In the genomic region with DNA sequence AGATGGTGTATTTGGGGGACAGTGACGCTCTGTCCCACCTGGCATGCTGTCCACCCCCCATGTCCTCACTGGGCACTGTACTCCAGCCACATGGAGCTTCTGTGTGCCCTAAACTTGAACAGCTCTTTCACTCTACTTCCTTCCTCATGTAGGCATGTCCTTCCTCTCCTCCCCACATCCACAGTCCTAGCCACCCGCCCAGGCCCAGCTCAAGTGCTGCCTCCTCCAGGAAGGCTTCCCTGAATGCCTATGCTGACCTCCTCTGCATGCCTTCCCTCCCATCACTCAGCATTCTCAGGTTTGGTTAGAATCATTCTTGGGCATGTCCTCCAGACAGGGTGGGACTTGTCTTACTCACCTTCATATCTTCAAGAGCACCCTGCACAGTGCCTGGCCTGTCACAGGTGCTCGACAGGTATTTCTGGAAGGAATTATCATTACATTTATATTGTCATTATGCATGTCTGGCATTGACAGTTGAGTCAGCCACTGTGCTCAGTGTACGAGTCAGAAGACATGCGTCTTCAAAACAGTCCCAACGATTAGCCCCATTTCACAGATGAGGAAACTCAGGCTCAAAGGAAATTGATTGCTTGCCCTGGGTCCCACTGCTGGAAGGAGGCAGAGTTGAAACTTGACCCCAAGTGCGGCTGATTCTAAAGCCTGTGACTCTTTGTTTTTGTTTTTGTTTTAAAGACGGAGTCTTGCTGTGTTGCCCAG, we compare ENCODE assay signal across 16 cellular contexts. TPM values are rescaled to one million over a fixed set of nuclear protein-coding genes. Genes with fewer than 3 reads are reported as not detected.
DNase-seq lines count a peak whose midpoint lies in the region; ATAC-seq and TF ChIP-seq lines count a peak whose summit lies in the region.
"Had no signal": no experiment of that assay in that cellular context is flagged by ENCODE, and none has a peak within 500 bp of the region (broad histone marks: within the 10 kb centered on the region; RNA-seq: fewer than 3 reads in every experiment).

No MANE protein-coding gene starts in this region.

- H3K4me1 Mint-ChIP-seq in activated CD8-positive, alpha-beta memory T cell treated with anti-CD3 and anti-CD28 coated beads, Interleukin-2, amount 10 ng/mL, durations not matched to agents 7 days and 5 days: peaks cover 60% of the 10 kb centered on the region
- H3K4me1 Mint-ChIP-seq in T-cell: peaks cover 64 to 76% (median 66%) of the 10 kb centered on the region in 3 donors

- intact Hi-C loops in left ventricle myocardium inferior (cut with micrococcal nuclease): no loop called here

- DNase-seq in activated CD8-positive, alpha-beta memory T cell treated with anti-CD3 and anti-CD28 coated beads, Interleukin-2, amount 10 ng/mL, durations not matched to agents 7 days and 5 days: no peak
- no peak for DNase-seq in activated CD8-positive, alpha-beta memory T cell treated with anti-CD3 and anti-CD28 coated beads, Interleukin-2, amount 50 U/mL, for 4 hours
- DNase-seq in T-cell (no peak), left ventricle myocardium inferior (no peak), HEK293T (ENCODE audit: extremely low spot score) (no peak)
- no peak for DNase-seq in stimulated activated naive CD4-positive, alpha-beta T cell treated with Interleukin-2 at 50 U/mL for 16 hours (lab: John Stamatoyannopoulos, UW)
- DNase-seq: dermis blood vessel endothelial cell; DMS79 treated with DMSO at 0.1 percent for 48 hours; GM23248; MV-4-11; NCI-H2227 treated with DMSO at 0.1 percent for 48 hours; stimulated activated CD4-positive, alpha-beta T cell treated with anti-CD3 and anti-CD28 coated beads, Interleukin-12 subunit alpha, Interleukin-12 subunit beta, amount 100 ng/mL, for 4 hours had no signal

- POLR2A ChIA-PET in T-cell (lab: Charles Lee) (interaction anchor here (0.5 to 2.3 kb wide), 3 partner anchors 28 to 73 kb away, joined by 3 to 26 read pairs (median 6); partner anchors contain the start of genes TOB1 (in 1 of the 2) and WFIKKN2 (in 1 of the 2)), HEK293T (lab: Yijun Ruan, JAX) (interaction anchor here (6.9 kb wide), 1 partner anchor 42 kb away, joined by 60 read pairs; the partner anchor contains the start of gene TOB1)

- no peaks in the 10 kb centered on the region for H3K9me3 ChIP-seq in left ventricle myocardium inferior (replicated peaks)
- no peaks in the 10 kb centered on the region for H3K9me3 ChIP-seq in skeletal muscle tissue (ENCODE audit: control insufficient read depth in 3 of 3, low read length in 3 of 3)

- H3K27ac ChIP-seq in left ventricle myocardium inferior (replicated peaks): peak overlapping the region; percentile 91
- peak overlapping the region; percentile 71 for H3K27ac ChIP-seq in skeletal muscle tissue (ENCODE audit: low read depth, low read length)
- H3K27ac ChIP-seq: GM23248, PC-9 had no signal

- CTCF ChIA-PET in activated CD8-positive, alpha-beta memory T cell treated with anti-CD3 and anti-CD28 coated beads, Interleukin-2, amount 10 ng/mL, durations not matched to agents 7 days and 5 days (lab: Charles Lee): interaction anchor here (0.6 to 2.0 kb wide), 4 partner anchors 12 to 56 kb away, joined by 3 to 4 read pairs (median 3); no protein-coding TSS in a partner anchor
- CTCF ChIA-PET in T-cell (lab: Charles Lee) (interaction anchor here in 1 of 2 donors (0.8 to 1.7 kb wide), 3 partner anchors 41 to 56 kb away, joined by 3 to 5 read pairs (median 4); partner anchors contain the start of gene TOB1), HEK293T (lab: Yijun Ruan, JAX) (no interaction called here)

- H3K9ac ChIP-seq in skeletal muscle tissue (ENCODE audit: low read depth in 1 of 3, low read length in 3 of 3): peak overlapping the region in 1 of 3 donors; percentile 57
- H3K9ac ChIP-seq: GM23248 had no signal

- no peaks in the 10 kb centered on the region for H3K9me3 Mint-ChIP-seq in activated CD8-positive, alpha-beta memory T cell treated with anti-CD3 and anti-CD28 coated beads, Interleukin-2, amount 10 ng/mL, durations not matched to agents 7 days and 5 days (ENCODE audit: low read depth)
- no peaks in the 10 kb centered on the region for H3K9me3 Mint-ChIP-seq in T-cell

- H3K27me3 Mint-ChIP-seq in activated CD8-positive, alpha-beta memory T cell treated with anti-CD3 and anti-CD28 coated beads, Interleukin-2, amount 10 ng/mL, durations not matched to agents 7 days and 5 days: no peaks in the 10 kb centered on the region
- no peaks in the 10 kb centered on the region for H3K27me3 Mint-ChIP-seq in T-cell

- no peaks in the 10 kb centered on the region for H3K36me3 ChIP-seq in left ventricle myocardium inferior
- no peaks in the 10 kb centered on the region for H3K36me3 ChIP-seq in skeletal muscle tissue (ENCODE audit: control insufficient read depth in 3 of 3, insufficient read depth in 3 of 3, low read length in 3 of 3)

- no peak for TF ChIP-seq CTCF in left ventricle myocardium inferior (IDR thresholded peaks at IDR 0.05; ENCODE audit: borderline replicate concordance)

- no peaks in the 10 kb centered on the region for H3K36me3 Mint-ChIP-seq in activated CD8-positive, alpha-beta memory T cell treated with anti-CD3 and anti-CD28 coated beads, Interleukin-2, amount 10 ng/mL, durations not matched to agents 7 days and 5 days
- no peaks in the 10 kb centered on the region for H3K36me3 Mint-ChIP-seq in T-cell

- H3K4me1 ChIP-seq in left ventricle myocardium inferior (peaks cover 50% of the 10 kb centered on the region), skeletal muscle tissue (ENCODE audit: control insufficient read depth in 3 of 3, insufficient read depth in 3 of 3, low read length in 3 of 3) (peaks cover 31 to 52% (median 50%) of the 10 kb centered on the region in 3 donors)

- peak overlapping the region; percentile 1 for H3K27ac Mint-ChIP-seq in activated CD8-positive, alpha-beta memory T cell treated with anti-CD3 and anti-CD28 coated beads, Interleukin-2, amount 10 ng/mL, durations not matched to agents 7 days and 5 days
- peak overlapping the region; percentile 94 to 97 for H3K27ac Mint-ChIP-seq in T-cell

- ATAC-seq in activated CD8-positive, alpha-beta memory T cell treated with anti-CD3 and anti-CD28 coated beads, Interleukin-2, amount 10 ng/mL, durations not matched to agents 7 days and 5 days: no peak
- ATAC-seq in T-cell (replicated peaks in 1 of 4) (no peak), GM21786 (IDR thresholded peaks at IDR 0.05; ENCODE audit: unreplicated experiment) (no peak)

- H3K4me3 ChIP-seq in left ventricle myocardium inferior (no peak overlapping the region), skeletal muscle tissue (ENCODE audit: low read length in 3 of 3) (peak overlapping the region in 1 of 3 donors; percentile 8)
- H3K4me3 ChIP-seq: GM12878, GM23248, PC-9 had no signal

- H3K27me3 ChIP-seq in left ventricle myocardium inferior (ENCODE audit: low read depth): no peaks in the 10 kb centered on the region
- no peaks in the 10 kb centered on the region for H3K27me3 ChIP-seq in skeletal muscle tissue (ENCODE audit: control insufficient read depth in 3 of 3, insufficient read depth in 3 of 3, low read length in 3 of 3)

- no peak overlapping the region for H3K4me3 Mint-ChIP-seq in activated CD8-positive, alpha-beta memory T cell treated with anti-CD3 and anti-CD28 coated beads, Interleukin-2, amount 10 ng/mL, durations not matched to agents 7 days and 5 days
- peak overlapping the region in 1 of 3 donors; percentile 68 for H3K4me3 Mint-ChIP-seq in T-cell

TF ChIP-seq in HEK293T, 16 proteins besides CTCF, POLR2A, EP300 and RAD21:
- TF ChIP-seq HDGF (IDR thresholded peaks at IDR 0.05; ENCODE audit: borderline replicate concordance) (no peak), LEF1 (IDR thresholded peaks at IDR 0.05; ENCODE audit: borderline replicate concordance) (no peak), NFRKB (IDR thresholded peaks at IDR 0.05) (no peak), SP1 (IDR thresholded peaks at IDR 0.05) (no peak)

RNA-seq across cellular contexts. Expression of gene TOB1, which starts 42.1 kb away (rescaled TPM):
- 10 to 100 TPM; 34.1 to 47.5 TPM for total RNA-seq in activated CD8-positive, alpha-beta memory T cell treated with anti-CD3 and anti-CD28 coated beads, Interleukin-2, amount 10 ng/mL, durations not matched to agents 7 days and 5 days
- 100 to 1,000 TPM in 2 of 5 donors, 10 to 100 TPM in 3; 75.4 to 310 (median 92.6) TPM for total RNA-seq in T-cell
- 101 TPM for total RNA-seq in left ventricle myocardium inferior
- total RNA-seq in skeletal muscle tissue: 27.1 TPM
